Comparison of ENCODE assay signal across 13 cellular contexts in the genomic region with DNA sequence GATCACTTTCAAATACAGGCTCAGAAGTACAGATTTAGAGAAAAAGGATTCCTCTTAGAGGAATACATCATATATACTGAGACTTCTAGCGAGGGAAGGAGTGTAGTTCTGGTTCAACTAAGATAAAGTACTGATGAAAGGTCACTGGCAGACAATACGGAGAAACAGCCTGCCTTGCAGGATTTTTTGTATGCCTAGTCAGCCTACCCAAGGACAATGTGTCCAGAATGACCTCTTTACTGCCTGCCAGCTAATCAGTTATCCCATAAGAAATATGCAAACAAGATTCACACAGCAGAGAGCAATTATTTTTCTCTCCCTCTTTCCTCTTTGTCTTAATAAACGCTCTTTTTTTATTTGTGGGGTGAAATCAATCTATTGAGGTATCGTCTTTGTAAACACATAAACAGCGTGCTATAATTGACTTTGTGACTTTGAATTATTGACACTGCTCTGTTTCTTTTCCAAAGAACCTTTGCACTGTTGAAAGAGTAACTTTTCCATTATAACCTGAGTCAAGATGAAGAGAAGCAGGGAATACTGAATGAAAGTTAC. TPM values are rescaled to one million over a fixed set of nuclear protein-coding genes. Genes with fewer than 3 reads are reported as not detected.
DNase-seq lines count a peak whose midpoint lies in the region; ATAC-seq and TF ChIP-seq lines count a peak whose summit lies in the region.
"Had no signal": no experiment of that assay in that cellular context is flagged by ENCODE, and none has a peak within 500 bp of the region (broad histone marks: within the 10 kb centered on the region; RNA-seq: fewer than 3 reads in every experiment).

No MANE protein-coding gene starts in this region.

- H3K27me3 Mint-ChIP-seq in stimulated activated naive B cell treated with anti-CD40 and anti-IgM and Interleukin-4, amounts not matched to agents 10 μg/mL and 1 μg/mL and 100 μg/mL, for 72 hours, result no peaks in the 10 kb centered on the region
- no peaks in the 10 kb centered on the region for H3K27me3 Mint-ChIP-seq in T-helper 17 cell
- no peaks in the 10 kb centered on the region for H3K27me3 Mint-ChIP-seq in activated naive CD8-positive, alpha-beta T cell treated with anti-CD3 and anti-CD28 coated beads for 36 hours

- peaks cover 26 to 29% of the 10 kb centered on the region in 2 donors for H3K4me1 Mint-ChIP-seq in stimulated activated naive B cell treated with anti-CD40 and anti-IgM and Interleukin-4, amounts not matched to agents 10 μg/mL and 1 μg/mL and 100 μg/mL, for 72 hours
- H3K4me1 Mint-ChIP-seq in T-helper 17 cell, result peaks cover 23% of the 10 kb centered on the region
- H3K4me1 Mint-ChIP-seq in activated naive CD8-positive, alpha-beta T cell treated with anti-CD3 and anti-CD28 coated beads for 36 hours, result peaks cover 28% of the 10 kb centered on the region

- no peak overlapping the region for H3K27ac Mint-ChIP-seq in stimulated activated naive B cell treated with anti-CD40 and anti-IgM and Interleukin-4, amounts not matched to agents 10 μg/mL and 1 μg/mL and 100 μg/mL, for 72 hours
- no peak overlapping the region for H3K27ac Mint-ChIP-seq in T-helper 17 cell
- H3K27ac Mint-ChIP-seq in activated naive CD8-positive, alpha-beta T cell treated with anti-CD3 and anti-CD28 coated beads for 36 hours, result no peak overlapping the region
- H3K27ac Mint-ChIP-seq: CD8-positive, alpha-beta T cell had no signal

- peaks cover 0 to 2% of the 10 kb centered on the region in 2 donors for H3K9me3 Mint-ChIP-seq in stimulated activated naive B cell treated with anti-CD40 and anti-IgM and Interleukin-4, amounts not matched to agents 10 μg/mL and 1 μg/mL and 100 μg/mL, for 72 hours
- no peaks in the 10 kb centered on the region for H3K9me3 Mint-ChIP-seq in activated naive CD8-positive, alpha-beta T cell treated with anti-CD3 and anti-CD28 coated beads for 36 hours
- H3K9me3 Mint-ChIP-seq: activated T-cell treated with anti-CD3 and anti-CD28 coated beads, Interleukin-2, amount 50 U/mL, for 4 hours; CD8-positive, alpha-beta T cell had no signal

- H3K27ac ChIP-seq in VCaP, result peak overlapping the region; percentile 92

- H3K4me3 Mint-ChIP-seq in stimulated activated naive B cell treated with anti-CD40 and anti-IgM and Interleukin-4, amounts not matched to agents 10 μg/mL and 1 μg/mL and 100 μg/mL, for 72 hours, result no peak overlapping the region
- no peak overlapping the region for H3K4me3 Mint-ChIP-seq in T-helper 17 cell
- H3K4me3 Mint-ChIP-seq in activated naive CD8-positive, alpha-beta T cell treated with anti-CD3 and anti-CD28 coated beads for 36 hours, result no peak overlapping the region
- H3K4me3 Mint-ChIP-seq: activated T-cell treated with anti-CD3 and anti-CD28 coated beads, Interleukin-2, amount 50 U/mL, for 4 hours; CD8-positive, alpha-beta T cell had no signal

- DNase-seq in Right ventricle myocardium superior (no peak), cardiac septum (ENCODE audit: low spot score) (no peak), iris pigment epithelial cell (ENCODE audit: low read depth) (peak; percentile 18), T-helper 17 cell (no peak)
- DNase-seq in stimulated activated naive B cell treated with anti-CD40 and anti-IgM and Interleukin-4, amounts not matched to agents 10 μg/mL and 1 μg/mL and 100 μg/mL, for 72 hours, result no peak
- DNase-seq in activated naive CD8-positive, alpha-beta T cell treated with anti-CD3 and anti-CD28 coated beads for 36 hours, result no peak
- DNase-seq: activated T-cell treated with anti-CD3 and anti-CD28 coated beads, Interleukin-2, amount 50 U/mL, for 4 hours; CD8-positive, alpha-beta T cell; cerebellar nuclear complex; NCI-H510A; T-helper 9 cell had no signal

- ATAC-seq in Right ventricle myocardium superior (ENCODE audit: poor library complexity) (peak; percentile 46), HG02870 (IDR thresholded peaks at IDR 0.05; ENCODE audit: unreplicated experiment) (no peak), T-helper 17 cell (no peak)
- no peak for ATAC-seq in stimulated activated naive B cell treated with anti-CD40 and anti-IgM and Interleukin-4, amounts not matched to agents 10 μg/mL and 1 μg/mL and 100 μg/mL, for 72 hours (replicated peaks)
- ATAC-seq: activated T-cell treated with anti-CD3 and anti-CD28 coated beads, Interleukin-2, amount 50 U/mL, for 4 hours; CD8-positive, alpha-beta T cell had no signal

- no peaks in the 10 kb centered on the region for H3K9me3 ChIP-seq in T-helper 17 cell (ENCODE audit: control insufficient read depth, low read length, poor library complexity, severe bottlenecking)

- TF ChIP-seq CTCF in VCaP (conservative IDR thresholded peaks at IDR 0.05), result no peak

- H3K36me3 Mint-ChIP-seq in stimulated activated naive B cell treated with anti-CD40 and anti-IgM and Interleukin-4, amounts not matched to agents 10 μg/mL and 1 μg/mL and 100 μg/mL, for 72 hours, result peaks cover 11 to 26% of the 10 kb centered on the region in 2 donors
- no peaks in the 10 kb centered on the region for H3K36me3 Mint-ChIP-seq in T-helper 17 cell (ENCODE audit: low read depth)
- H3K36me3 Mint-ChIP-seq in activated naive CD8-positive, alpha-beta T cell treated with anti-CD3 and anti-CD28 coated beads for 36 hours, result peaks cover 31% of the 10 kb centered on the region

- intact Hi-C loops in Right ventricle myocardium superior (cut with DNase I) (no loop called here), cardiac septum (cut with DNase I) (no loop called here)

RNA-seq across cellular contexts. Expression of a gene that starts 1.4 kb away (rescaled TPM):
- total RNA-seq in Right ventricle myocardium superior, result 26.0 TPM
- 29.7 TPM for total RNA-seq in cardiac septum
- 10 to 100 TPM; 45.8 to 56.5 TPM for total RNA-seq in T-helper 17 cell
- 10 to 100 TPM; 15.1 to 15.2 TPM for total RNA-seq in activated naive CD8-positive, alpha-beta T cell treated with anti-CD3 and anti-CD28 coated beads for 36 hours

RNA-seq across cellular contexts. Expression of a gene that starts 24.4 kb away (rescaled TPM):
- total RNA-seq in Right ventricle myocardium superior (70.3 TPM), cardiac septum (125 TPM), T-helper 17 cell (100 to 1,000 TPM; 199 to 216 TPM)
- 10 to 100 TPM; 45.4 to 46.0 TPM for total RNA-seq in activated naive CD8-positive, alpha-beta T cell treated with anti-CD3 and anti-CD28 coated beads for 36 hours
